Comparison of ENCODE assay signal across 17 cellular contexts in genomic region chr10:71779641-71780040, GRCh38. TPM values are rescaled to one million over a fixed set of nuclear protein-coding genes. Genes with fewer than 3 reads are reported as not detected.
DNase-seq lines count a peak whose midpoint lies in the region; ATAC-seq and TF ChIP-seq lines count a peak whose summit lies in the region.
"Had no signal": no experiment of that assay in that cellular context is flagged by ENCODE, and none has a peak within 500 bp of the region (broad histone marks: within the 10 kb centered on the region; RNA-seq: fewer than 3 reads in every experiment).

No MANE protein-coding gene starts in this region.

- no peaks in the 10 kb centered on the region for H3K36me3 Mint-ChIP-seq in activated CD8-positive, alpha-beta memory T cell treated with anti-CD3 and anti-CD28 coated beads, Interleukin-2, amount 10 ng/mL, durations not matched to agents 7 days and 5 days
- H3K36me3 Mint-ChIP-seq in CD14-positive monocyte = peaks cover 2 to 11% of the 10 kb centered on the region in 2 donors
- H3K36me3 Mint-ChIP-seq in T-helper 2 cell treated with Interferon-gamma antibody and Interleukin-4, amounts not matched to agents 5 μg/mL and 100 μg/mL, for 36 hours (ENCODE audit: low read depth) = no peaks in the 10 kb centered on the region
- H3K36me3 Mint-ChIP-seq: CD4-positive, CD25-positive, alpha-beta regulatory T cell had no signal

- peaks cover 35% of the 10 kb centered on the region for H3K4me1 Mint-ChIP-seq in activated CD8-positive, alpha-beta memory T cell treated with anti-CD3 and anti-CD28 coated beads, Interleukin-2, amount 10 ng/mL, durations not matched to agents 7 days and 5 days
- H3K4me1 Mint-ChIP-seq in CD14-positive monocyte = peaks cover 91% of the 10 kb centered on the region
- H3K4me1 Mint-ChIP-seq in T-helper 2 cell treated with Interferon-gamma antibody and Interleukin-4, amounts not matched to agents 5 μg/mL and 100 μg/mL, for 36 hours (ENCODE audit: low read depth) = peaks cover 23% of the 10 kb centered on the region

- no peaks in the 10 kb centered on the region for H3K27me3 ChIP-seq in osteoblast (ENCODE audit: insufficient read depth, low read length)

- no peaks in the 10 kb centered on the region for H3K79me2 ChIP-seq in osteoblast (ENCODE audit: insufficient read depth, low read length)

- H3K4me3 Mint-ChIP-seq in activated CD8-positive, alpha-beta memory T cell treated with anti-CD3 and anti-CD28 coated beads, Interleukin-2, amount 10 ng/mL, durations not matched to agents 7 days and 5 days = no peak overlapping the region
- H3K4me3 Mint-ChIP-seq in CD14-positive monocyte = no peak overlapping the region
- H3K4me3 Mint-ChIP-seq in T-helper 2 cell treated with Interferon-gamma antibody and Interleukin-4, amounts not matched to agents 5 μg/mL and 100 μg/mL, for 36 hours = peak overlapping the region; percentile 32
- H3K4me3 Mint-ChIP-seq: B cell had no signal

- no peak overlapping the region for H2AFZ ChIP-seq in osteoblast (ENCODE audit: low read length)

- intact Hi-C loops in CD14-positive monocyte (cut with micrococcal nuclease) = loop anchor here in 1 of 2 donors (10.0 kb wide), 1 partner anchor 405 kb away; no protein-coding TSS in a partner anchor

- H3K36me3 ChIP-seq in osteoblast (ENCODE audit: insufficient read depth, low read length) = no peaks in the 10 kb centered on the region

- TF ChIP-seq CTCF in CD14-positive monocyte (IDR thresholded peaks at IDR 0.05) (no peak), osteoblast (IDR thresholded peaks at IDR 0.05; ENCODE audit: extremely low read depth, low read depth, low read length) (no peak)

- no peaks in the 10 kb centered on the region for H4K20me1 ChIP-seq in osteoblast (ENCODE audit: insufficient read depth, low read length)

- CTCF ChIA-PET in activated CD8-positive, alpha-beta memory T cell treated with anti-CD3 and anti-CD28 coated beads, Interleukin-2, amount 10 ng/mL, durations not matched to agents 7 days and 5 days (lab: Charles Lee) = interaction anchor here (1.3 to 8.5 kb wide), 2 partner anchors 73 to 82 kb away, joined by 5 to 61 read pairs; no protein-coding TSS in a partner anchor

- H3K27ac ChIP-seq in osteoblast (ENCODE audit: low read depth, low read length) = no peak overlapping the region

- no peaks in the 10 kb centered on the region for H3K27me3 Mint-ChIP-seq in activated CD8-positive, alpha-beta memory T cell treated with anti-CD3 and anti-CD28 coated beads, Interleukin-2, amount 10 ng/mL, durations not matched to agents 7 days and 5 days
- H3K27me3 Mint-ChIP-seq in CD14-positive monocyte (ENCODE audit: low read depth in 3 of 3) = peaks cover under 1 to 9% (median 2%) of the 10 kb centered on the region in 3 donors
- H3K27me3 Mint-ChIP-seq in T-helper 2 cell treated with Interferon-gamma antibody and Interleukin-4, amounts not matched to agents 5 μg/mL and 100 μg/mL, for 36 hours (ENCODE audit: low read depth) = no peaks in the 10 kb centered on the region
- H3K27me3 Mint-ChIP-seq: B cell had no signal

- no peak overlapping the region for H3K4me3 ChIP-seq in osteoblast (ENCODE audit: insufficient read depth, low read length)

- DNase-seq in activated CD8-positive, alpha-beta memory T cell treated with anti-CD3 and anti-CD28 coated beads, Interleukin-2, amount 10 ng/mL, durations not matched to agents 7 days and 5 days = no peak
- no peak for DNase-seq in activated CD8-positive, alpha-beta memory T cell treated with anti-CD3 and anti-CD28 coated beads for 24 hours
- DNase-seq in CD14-positive monocyte (ENCODE audit: low spot score) (peak; percentile 21), osteoblast (ENCODE audit: insufficient read length, low spot score, missing footprints) (peak; percentile 6), OCI-M2 (lab: John Stamatoyannopoulos, UW; ENCODE audit: unreplicated experiment) (no peak), midbrain (lab: John Stamatoyannopoulos, UW) (no peak)
- DNase-seq in T-helper 2 cell treated with Interferon-gamma antibody and Interleukin-4, amounts not matched to agents 5 μg/mL and 100 μg/mL, for 36 hours (ENCODE audit: low spot score) = no peak
- DNase-seq: IMR-90, MV-4-11, NCI-H1694, NCI-H2081, NCI-H2171 treated with DMSO at 0.1 percent for 48 hours, NCI-H524 treated with DMSO at 0.1 percent for 48 hours, OCI-M1, SHP77 had no signal

- H3K4me2 ChIP-seq in osteoblast (ENCODE audit: insufficient read depth, low read length) = no peak overlapping the region

- H3K27ac Mint-ChIP-seq in activated CD8-positive, alpha-beta memory T cell treated with anti-CD3 and anti-CD28 coated beads, Interleukin-2, amount 10 ng/mL, durations not matched to agents 7 days and 5 days = no peak overlapping the region
- H3K27ac Mint-ChIP-seq in CD14-positive monocyte = peak overlapping the region in 1 of 7 donors; percentile 45
- H3K27ac Mint-ChIP-seq in T-helper 2 cell treated with Interferon-gamma antibody and Interleukin-4, amounts not matched to agents 5 μg/mL and 100 μg/mL, for 36 hours = no peak overlapping the region

- no peaks in the 10 kb centered on the region for H3K9me3 ChIP-seq in osteoblast (ENCODE audit: low read depth, low read length)

- H3K4me1 ChIP-seq in osteoblast (ENCODE audit: insufficient read depth, low read length) = peaks cover 5% of the 10 kb centered on the region

- H3K9me3 Mint-ChIP-seq in activated CD8-positive, alpha-beta memory T cell treated with anti-CD3 and anti-CD28 coated beads, Interleukin-2, amount 10 ng/mL, durations not matched to agents 7 days and 5 days (ENCODE audit: low read depth) = peaks cover 3% of the 10 kb centered on the region
- peaks cover 0 to 7% (median 0%) of the 10 kb centered on the region in 7 donors for H3K9me3 Mint-ChIP-seq in CD14-positive monocyte
- no peaks in the 10 kb centered on the region for H3K9me3 Mint-ChIP-seq in T-helper 2 cell treated with Interferon-gamma antibody and Interleukin-4, amounts not matched to agents 5 μg/mL and 100 μg/mL, for 36 hours
- H3K9me3 Mint-ChIP-seq: CD4-positive, CD25-positive, alpha-beta regulatory T cell had no signal

- ATAC-seq in activated CD8-positive, alpha-beta memory T cell treated with anti-CD3 and anti-CD28 coated beads, Interleukin-2, amount 10 ng/mL, durations not matched to agents 7 days and 5 days = peak; percentile 38

RNA-seq across cellular contexts. Expression of gene VSIR, which starts 6.3 kb away (rescaled TPM):
- total RNA-seq in activated CD8-positive, alpha-beta memory T cell treated with anti-CD3 and anti-CD28 coated beads, Interleukin-2, amount 10 ng/mL, durations not matched to agents 7 days and 5 days = 10 to 100 TPM; 37.8 to 68.4 TPM
- polyA plus RNA-seq in CD14-positive monocyte = 1,000 to 10,000 TPM in 1 of 2 donors, 100 to 1,000 TPM in 1; 801 to 1,133 TPM
- 69.5 and 75.3 TPM in 2 replicates for total RNA-seq in osteoblast

Comparison
In these comparisons a context has a peak if more than half of its experiments do, and no peak if none do; other contexts are left out.
1. DNase-seq: peak in CD14-positive monocyte (single experiment) and osteoblast (single experiment); none in activated CD8-positive, alpha-beta memory T cell treated with anti-CD3 and anti-CD28 coated beads, Interleukin-2, amount 10 ng/mL, durations not matched to agents 7 days and 5 days (single experiment), activated CD8-positive, alpha-beta memory T cell treated with anti-CD3 and anti-CD28 coated beads for 24 hours (single experiment), T-helper 2 cell treated with Interferon-gamma antibody and Interleukin-4, amounts not matched to agents 5 μg/mL and 100 μg/mL, for 36 hours (single experiment), OCI-M2 (single experiment) and midbrain (single experiment).